ENCODE assay signal across 8 cellular contexts in the genomic region with DNA sequence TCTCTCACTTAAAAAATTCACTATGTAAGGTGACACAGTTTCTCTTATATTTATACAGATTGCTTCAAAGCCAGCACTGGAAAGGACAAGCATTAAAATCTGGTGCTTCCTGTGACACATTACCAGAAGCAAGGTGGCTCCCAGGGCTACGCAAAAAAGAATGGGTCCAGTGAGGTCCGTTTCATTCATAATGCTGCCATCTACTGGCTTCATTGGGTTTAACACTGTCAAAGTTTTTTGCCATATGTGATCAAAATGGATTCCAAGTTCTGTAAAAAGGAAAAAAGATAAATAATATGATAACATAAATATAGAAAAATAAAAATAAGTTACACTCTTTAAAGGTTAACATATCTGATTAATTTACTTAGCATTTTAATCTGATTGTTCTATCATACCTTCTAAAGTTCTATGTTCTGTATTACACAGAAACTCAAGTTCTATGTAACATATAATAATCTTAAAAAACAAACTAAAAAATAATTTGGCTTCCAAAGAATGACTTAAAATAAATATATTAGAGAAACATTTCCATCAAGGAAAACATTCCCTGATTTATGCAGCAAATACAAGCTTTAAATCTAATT. TPM values are rescaled to one million over a fixed set of nuclear protein-coding genes. Genes with fewer than 3 reads are reported as not detected.
DNase-seq lines count a peak whose midpoint lies in the region; ATAC-seq, FAIRE-seq and TF ChIP-seq lines count a peak whose summit lies in the region.

No MANE protein-coding gene starts in this region.

- TF ChIP-seq CTCF in AG10803 (conservative IDR thresholded peaks at IDR 0.05; ENCODE audit: low read length) (peak; percentile 81), NB4 (IDR thresholded peaks at IDR 0.05; ENCODE audit: low read depth, low read length) (peak; percentile 66), liver (IDR thresholded peaks at IDR 0.05; ENCODE audit: low read depth, low read length, missing input control) (peak; percentile 56)

- no peaks in the 10 kb centered on the region for H3K36me3 ChIP-seq in liver (ENCODE audit: control insufficient read depth in 4 of 4, insufficient read depth in 3 of 4, low read depth in 1 of 4, low read length in 3 of 4)

- H3K4me3 ChIP-seq in AG10803 (ENCODE audit: low read length) = no peak overlapping the region
- no peak overlapping the region for H3K4me3 ChIP-seq in NB4 (ENCODE audit: low read depth, low read length)
- H3K4me3 ChIP-seq in liver (ENCODE audit: low read depth in 1 of 3, low read length in 3 of 3) = no peak overlapping the region

- H3K27ac Mint-ChIP-seq in T-helper 2 cell treated with Interferon-gamma antibody and Interleukin-4, amounts not matched to agents 5 μg/mL and 100 μg/mL, for 36 hours = no peak overlapping the region
- no peak overlapping the region for H3K27ac Mint-ChIP-seq in stimulated activated naive B cell treated with anti-CD40 and anti-IgM and Interleukin-4, amounts not matched to agents 10 μg/mL and 1 μg/mL and 100 μg/mL, for 72 hours

- DNase-seq in AG10803 (ENCODE audit: low read depth) = peak; percentile 47
- DNase-seq in GM18507 (ENCODE audit: extremely low spot score, insufficient read length, low read depth) = peak; percentile 20
- peak; percentile 67 for DNase-seq in NB4 (ENCODE audit: low read depth)
- peak; percentile 16 for DNase-seq in T-helper 2 cell treated with Interferon-gamma antibody and Interleukin-4, amounts not matched to agents 5 μg/mL and 100 μg/mL, for 36 hours (ENCODE audit: low spot score)
- DNase-seq in stimulated activated naive B cell treated with anti-CD40 and anti-IgM and Interleukin-4, amounts not matched to agents 10 μg/mL and 1 μg/mL and 100 μg/mL, for 72 hours = peak; percentile 33

- H3K36me3 Mint-ChIP-seq in T-helper 2 cell treated with Interferon-gamma antibody and Interleukin-4, amounts not matched to agents 5 μg/mL and 100 μg/mL, for 36 hours (ENCODE audit: low read depth) = no peaks in the 10 kb centered on the region
- no peaks in the 10 kb centered on the region for H3K36me3 Mint-ChIP-seq in stimulated activated naive B cell treated with anti-CD40 and anti-IgM and Interleukin-4, amounts not matched to agents 10 μg/mL and 1 μg/mL and 100 μg/mL, for 72 hours

- H3K4me3 Mint-ChIP-seq in T-helper 2 cell treated with Interferon-gamma antibody and Interleukin-4, amounts not matched to agents 5 μg/mL and 100 μg/mL, for 36 hours = no peak overlapping the region
- no peak overlapping the region for H3K4me3 Mint-ChIP-seq in stimulated activated naive B cell treated with anti-CD40 and anti-IgM and Interleukin-4, amounts not matched to agents 10 μg/mL and 1 μg/mL and 100 μg/mL, for 72 hours

- H3K9me3 ChIP-seq in liver (ENCODE audit: control insufficient read depth in 4 of 4, low read length in 3 of 4) = no peaks in the 10 kb centered on the region

- no peaks in the 10 kb centered on the region for H3K4me1 ChIP-seq in liver (ENCODE audit: control insufficient read depth in 4 of 4, insufficient read depth in 4 of 4, low read length in 3 of 4)

- TF ChIP-seq RAD21 in liver (IDR thresholded peaks at IDR 0.05) = peak; percentile 68 to 83

- FAIRE-seq in GM18507 (lab: Jason Lieb, UNC) = peak; percentile 75
- FAIRE-seq in colon (lab: Jason Lieb, UNC) = peak; percentile 89

- no peaks in the 10 kb centered on the region for H3K27me3 Mint-ChIP-seq in T-helper 2 cell treated with Interferon-gamma antibody and Interleukin-4, amounts not matched to agents 5 μg/mL and 100 μg/mL, for 36 hours (ENCODE audit: low read depth)
- H3K27me3 Mint-ChIP-seq in stimulated activated naive B cell treated with anti-CD40 and anti-IgM and Interleukin-4, amounts not matched to agents 10 μg/mL and 1 μg/mL and 100 μg/mL, for 72 hours = peaks cover 0 to 5% of the 10 kb centered on the region in 2 donors

- no peaks in the 10 kb centered on the region for H3K9me3 Mint-ChIP-seq in T-helper 2 cell treated with Interferon-gamma antibody and Interleukin-4, amounts not matched to agents 5 μg/mL and 100 μg/mL, for 36 hours
- H3K9me3 Mint-ChIP-seq in stimulated activated naive B cell treated with anti-CD40 and anti-IgM and Interleukin-4, amounts not matched to agents 10 μg/mL and 1 μg/mL and 100 μg/mL, for 72 hours = no peaks in the 10 kb centered on the region

- no peak overlapping the region for H3K9ac ChIP-seq in liver (ENCODE audit: low read depth in 1 of 2, low read length in 2 of 2)

- WGBS in liver = 2% methylated on average over 2 of the region's 2 CpGs

- TF ChIP-seq POLR2A in NB4 (IDR thresholded peaks at IDR 0.05; ENCODE audit: extremely low read depth, insufficient read length) = no peak

- no peak overlapping the region for H3K27ac ChIP-seq in liver (ENCODE audit: low read depth in 1 of 2, low read length in 2 of 2)

- peaks cover 0 to 3% (median under 1%) of the 10 kb centered on the region in 4 donors for H3K27me3 ChIP-seq in liver (ENCODE audit: control insufficient read depth in 4 of 4, insufficient read depth in 4 of 4, low read length in 3 of 4)

- peak; percentile 89 for ATAC-seq in HG02840 (IDR thresholded peaks at IDR 0.05; ENCODE audit: low FRiP score, unreplicated experiment)
- peak; percentile 84 to 90 for ATAC-seq in stimulated activated naive B cell treated with anti-CD40 and anti-IgM and Interleukin-4, amounts not matched to agents 10 μg/mL and 1 μg/mL and 100 μg/mL, for 72 hours (replicated peaks)

- H3K4me1 Mint-ChIP-seq in T-helper 2 cell treated with Interferon-gamma antibody and Interleukin-4, amounts not matched to agents 5 μg/mL and 100 μg/mL, for 36 hours (ENCODE audit: low read depth) = no peaks in the 10 kb centered on the region
- no peaks in the 10 kb centered on the region for H3K4me1 Mint-ChIP-seq in stimulated activated naive B cell treated with anti-CD40 and anti-IgM and Interleukin-4, amounts not matched to agents 10 μg/mL and 1 μg/mL and 100 μg/mL, for 72 hours

TF ChIP-seq in liver, 16 proteins besides CTCF, POLR2A, EP300 and RAD21:
- TF ChIP-seq FOXA2 (IDR thresholded peaks at IDR 0.05) = no peak
- TF ChIP-seq, protein P1, sequence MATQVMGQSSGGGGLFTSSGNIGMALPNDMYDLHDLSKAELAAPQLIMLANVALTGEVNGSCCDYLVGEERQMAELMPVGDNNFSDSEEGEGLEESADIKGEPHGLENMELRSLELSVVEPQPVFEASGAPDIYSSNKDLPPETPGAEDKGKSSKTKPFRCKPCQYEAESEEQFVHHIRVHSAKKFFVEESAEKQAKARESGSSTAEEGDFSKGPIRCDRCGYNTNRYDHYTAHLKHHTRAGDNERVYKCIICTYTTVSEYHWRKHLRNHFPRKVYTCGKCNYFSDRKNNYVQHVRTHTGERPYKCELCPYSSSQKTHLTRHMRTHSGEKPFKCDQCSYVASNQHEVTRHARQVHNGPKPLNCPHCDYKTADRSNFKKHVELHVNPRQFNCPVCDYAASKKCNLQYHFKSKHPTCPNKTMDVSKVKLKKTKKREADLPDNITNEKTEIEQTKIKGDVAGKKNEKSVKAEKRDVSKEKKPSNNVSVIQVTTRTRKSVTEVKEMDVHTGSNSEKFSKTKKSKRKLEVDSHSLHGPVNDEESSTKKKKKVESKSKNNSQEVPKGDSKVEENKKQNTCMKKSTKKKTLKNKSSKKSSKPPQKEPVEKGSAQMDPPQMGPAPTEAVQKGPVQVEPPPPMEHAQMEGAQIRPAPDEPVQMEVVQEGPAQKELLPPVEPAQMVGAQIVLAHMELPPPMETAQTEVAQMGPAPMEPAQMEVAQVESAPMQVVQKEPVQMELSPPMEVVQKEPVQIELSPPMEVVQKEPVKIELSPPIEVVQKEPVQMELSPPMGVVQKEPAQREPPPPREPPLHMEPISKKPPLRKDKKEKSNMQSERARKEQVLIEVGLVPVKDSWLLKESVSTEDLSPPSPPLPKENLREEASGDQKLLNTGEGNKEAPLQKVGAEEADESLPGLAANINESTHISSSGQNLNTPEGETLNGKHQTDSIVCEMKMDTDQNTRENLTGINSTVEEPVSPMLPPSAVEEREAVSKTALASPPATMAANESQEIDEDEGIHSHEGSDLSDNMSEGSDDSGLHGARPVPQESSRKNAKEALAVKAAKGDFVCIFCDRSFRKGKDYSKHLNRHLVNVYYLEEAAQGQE (IDR thresholded peaks at IDR 0.05) = no peak
- peak; percentile 60 for TF ChIP-seq YY1 (IDR thresholded peaks at IDR 0.05)
- TF ChIP-seq HNF4A (conservative IDR thresholded peaks at IDR 0.05) = no peak
- TF ChIP-seq, protein P2, sequence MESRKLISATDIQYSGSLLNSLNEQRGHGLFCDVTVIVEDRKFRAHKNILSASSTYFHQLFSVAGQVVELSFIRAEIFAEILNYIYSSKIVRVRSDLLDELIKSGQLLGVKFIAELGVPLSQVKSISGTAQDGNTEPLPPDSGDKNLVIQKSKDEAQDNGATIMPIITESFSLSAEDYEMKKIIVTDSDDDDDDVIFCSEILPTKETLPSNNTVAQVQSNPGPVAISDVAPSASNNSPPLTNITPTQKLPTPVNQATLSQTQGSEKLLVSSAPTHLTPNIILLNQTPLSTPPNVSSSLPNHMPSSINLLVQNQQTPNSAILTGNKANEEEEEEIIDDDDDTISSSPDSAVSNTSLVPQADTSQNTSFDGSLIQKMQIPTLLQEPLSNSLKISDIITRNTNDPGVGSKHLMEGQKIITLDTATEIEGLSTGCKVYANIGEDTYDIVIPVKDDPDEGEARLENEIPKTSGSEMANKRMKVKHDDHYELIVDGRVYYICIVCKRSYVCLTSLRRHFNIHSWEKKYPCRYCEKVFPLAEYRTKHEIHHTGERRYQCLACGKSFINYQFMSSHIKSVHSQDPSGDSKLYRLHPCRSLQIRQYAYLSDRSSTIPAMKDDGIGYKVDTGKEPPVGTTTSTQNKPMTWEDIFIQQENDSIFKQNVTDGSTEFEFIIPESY (IDR thresholded peaks at IDR 0.05) = no peak

RNA-seq across cellular contexts. Expression of a gene that starts 22.1 kb away (rescaled TPM):
- total RNA-seq in liver = not detected
- polyA plus RNA-seq in liver = not detected

RNA-seq across cellular contexts. Expression of a gene that starts 48.8 kb away (rescaled TPM):
- 10 to 100 TPM; 11.7 to 13.0 TPM for total RNA-seq in liver
- polyA plus RNA-seq in liver = 1 to 10 TPM; 6.4 to 9.3 TPM

Comparison
In these comparisons a context has a peak if more than half of its experiments do, and no peak if none do; other contexts are left out.
1. DNase-seq: peak in every context shown above with its lines; median percentile 67 in NB4; 47 in AG10803; 33 in stimulated activated naive B cell treated with anti-CD40 and anti-IgM and Interleukin-4, amounts not matched to agents 10 μg/mL and 1 μg/mL and 100 μg/mL, for 72 hours; 20 in GM18507; 16 in T-helper 2 cell treated with Interferon-gamma antibody and Interleukin-4, amounts not matched to agents 5 μg/mL and 100 μg/mL, for 36 hours.